ENCODE assay signal across 8 cellular contexts in genomic region chr5:142108432-142109355, GRCh38. TPM values are rescaled to one million over a fixed set of nuclear protein-coding genes. Genes with fewer than 3 reads are reported as not detected.
DNase-seq lines count a peak whose midpoint lies in the region; ATAC-seq and TF ChIP-seq lines count a peak whose summit lies in the region.

A gene with protein sequence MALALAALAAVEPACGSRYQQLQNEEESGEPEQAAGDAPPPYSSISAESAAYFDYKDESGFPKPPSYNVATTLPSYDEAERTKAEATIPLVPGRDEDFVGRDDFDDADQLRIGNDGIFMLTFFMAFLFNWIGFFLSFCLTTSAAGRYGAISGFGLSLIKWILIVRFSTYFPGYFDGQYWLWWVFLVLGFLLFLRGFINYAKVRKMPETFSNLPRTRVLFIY (plus strand): TSS chr5:142108779. CDS start chr5:142108975, 196 bp downstream.

- peak within 1 kb of the TSS; percentile 83 for H3K27ac Mint-ChIP-seq in activated B cell treated with CpG ODN at 0.5 μM for 24 hours

- TF ChIP-seq CTCF in 22Rv1 (IDR thresholded peaks at IDR 0.05) (peak; percentile 27; the same call in 1 of the 2 replicates), activated B cell treated with CpG ODN at 0.5 μM for 24 hours (IDR thresholded peaks at IDR 0.05) (no peak), cardiac fibroblast (IDR thresholded peaks at IDR 0.05; ENCODE audit: low read depth, low read length) (no peak)

- H3K4me1 Mint-ChIP-seq in activated B cell treated with CpG ODN at 0.5 μM for 24 hours = peaks cover 31% of the 10 kb centered on the region

- H3K4me3 Mint-ChIP-seq in activated B cell treated with CpG ODN at 0.5 μM for 24 hours = peak within 1 kb of the TSS; percentile 84

- H3K27ac ChIP-seq in 22Rv1 = peak within 1 kb of the TSS; percentile 85

- ATAC-seq in GM18511 (IDR thresholded peaks at IDR 0.05; ENCODE audit: unreplicated experiment) (peak; percentile 97), HG02981 (IDR thresholded peaks at IDR 0.05; ENCODE audit: unreplicated experiment) (peak; percentile 94), activated B cell treated with CpG ODN at 0.5 μM for 24 hours (ENCODE audit: low read depth) (peak; percentile 97)

- CTCF ChIA-PET in activated B cell treated with CpG ODN at 0.5 μM for 24 hours (lab: Charles Lee) = interaction anchor here (1.1 to 1.6 kb wide), 5 partner anchors 34 to 604 kb away, joined by 4 to 7 read pairs (median 5); partner anchors contain the start of gene GNPDA1

- peaks cover 3% of the 10 kb centered on the region for H3K36me3 Mint-ChIP-seq in activated B cell treated with CpG ODN at 0.5 μM for 24 hours (ENCODE audit: low read depth)

- H3K4me3 ChIP-seq in cardiac fibroblast (replicated peaks in 1 of 2; ENCODE audit: low read depth in 2 of 2, low read length in 2 of 2) = peak within 1 kb of the TSS; percentile 72 to 78

- H3K9me3 Mint-ChIP-seq in activated B cell treated with CpG ODN at 0.5 μM for 24 hours = no peaks in the 10 kb centered on the region

- H3K27me3 Mint-ChIP-seq in activated B cell treated with CpG ODN at 0.5 μM for 24 hours = no peaks in the 10 kb centered on the region

- POLR2A ChIA-PET in activated B cell treated with CpG ODN at 0.5 μM for 24 hours (lab: Charles Lee) = interaction anchor here (1.0 to 3.0 kb wide), 5 partner anchors 84 to 249 kb away, joined by 3 to 14 read pairs (median 3); partner anchors contain the start of gene RNF14

- intact Hi-C loops in activated B cell treated with CpG ODN at 0.5 μM for 24 hours (cut with micrococcal nuclease) = loop anchor here (1.0 to 5.0 kb wide), 6 partner anchors 36 to 471 kb away; partner anchors contain the start of genes HDAC3, RELL2 and RNF14

- DNase-seq in NCI-H2171 treated with DMSO at 0.1 percent for 48 hours (lab: John Stamatoyannopoulos, UW) (peak; percentile 49), activated B cell treated with CpG ODN at 0.5 μM for 24 hours (peak; percentile 84), cardiac fibroblast (ENCODE audit: low read depth in 2 of 2) (peak; percentile 76 to 86), iris pigment epithelial cell (ENCODE audit: low read depth) (peak; percentile 81)
- peak; percentile 71 to 78 for DNase-seq in stimulated activated CD4-positive, alpha-beta T cell treated with anti-CD3 and anti-CD28 coated beads, Interleukin-12 subunit alpha, Interleukin-12 subunit beta, amount 100 ng/mL, for 24 hours (ENCODE audit: low read depth in 2 of 2)

RNA-seq across cellular contexts. Expression of the gene that starts here (rescaled TPM):
- 19.7 and 24.2 TPM in 2 replicates for total RNA-seq in activated B cell treated with CpG ODN at 0.5 μM for 24 hours

Comparison
In these comparisons a context has a peak if more than half of its experiments do, and no peak if none do; other contexts are left out.
1. Peak in every context shown above with its lines: DNase-seq, ATAC-seq, H3K4me3 ChIP-seq and H3K27ac ChIP-seq.